22 cellular contexts compared by ENCODE assay signal in genomic region chr1:154256666-154257065, GRCh38. TPM values are rescaled to one million over a fixed set of nuclear protein-coding genes. Genes with fewer than 3 reads are reported as not detected.
DNase-seq lines count a peak whose midpoint lies in the region; ATAC-seq and TF ChIP-seq lines count a peak whose summit lies in the region.
"Had no signal": no experiment of that assay in that cellular context is flagged by ENCODE, and none has a peak within 500 bp of the region (broad histone marks: within the 10 kb centered on the region; RNA-seq: fewer than 3 reads in every experiment).

No MANE protein-coding gene starts in this region.

- CTCF ChIA-PET in CD4-positive, alpha-beta T cell (lab: Charles Lee): no interaction called here

- no peaks in the 10 kb centered on the region for H3K4me1 Mint-ChIP-seq in CD4-positive, alpha-beta T cell (ENCODE audit: low read depth)
- no peaks in the 10 kb centered on the region for H3K4me1 Mint-ChIP-seq in activated T-helper 2 cell treated with anti-CD3 and anti-CD28 coated beads, Interferon-gamma antibody, Interleukin-2, Interleukin-4, amounts not matched to agents 10 μg/mL and 5 μg/mL and 100 μg/mL, durations not matched to agents 14 hours and 24 hours and 36 hours (ENCODE audit: low read depth)

- no peak overlapping the region for H3K14ac ChIP-seq in mesenchymal stem cell (ENCODE audit: low read length in 2 of 2)

- peaks cover 42% of the 10 kb centered on the region; the same call in 1 of the 2 replicates for H3K79me2 ChIP-seq in MM.1S (ENCODE audit: low read length)

- no peak overlapping the region for H2AK5ac ChIP-seq in mesenchymal stem cell (ENCODE audit: low read length, severe bottlenecking)

- peaks cover 25% of the 10 kb centered on the region for H3K79me1 ChIP-seq in mesenchymal stem cell (replicated peaks; ENCODE audit: low read length, poor library complexity, severe bottlenecking)

- no peak overlapping the region for H2BK5ac ChIP-seq in mesenchymal stem cell (ENCODE audit: low read depth, low read length, poor library complexity, severe bottlenecking)

- peaks cover 99% of the 10 kb centered on the region for H3K36me3 Mint-ChIP-seq in CD4-positive, alpha-beta T cell (ENCODE audit: low read depth)
- H3K36me3 Mint-ChIP-seq in activated T-helper 2 cell treated with anti-CD3 and anti-CD28 coated beads, Interferon-gamma antibody, Interleukin-2, Interleukin-4, amounts not matched to agents 10 μg/mL and 5 μg/mL and 100 μg/mL, durations not matched to agents 14 hours and 24 hours and 36 hours (ENCODE audit: low read depth): peaks cover 80% of the 10 kb centered on the region

- H3K4me3 ChIP-seq in mesenchymal stem cell (ENCODE audit: insufficient read depth in 1 of 2, low read depth in 1 of 2, low read length in 2 of 2) (no peak overlapping the region), MM.1S (ENCODE audit: low read length) (no peak overlapping the region)
- H3K4me3 ChIP-seq: BLaER1 treated with 17β-estradiol and CSF1 and Interleukin-3, amounts not matched to agents 10 nM and 100 nM had no signal

- no peak for ATAC-seq in CD4-positive, alpha-beta T cell (ENCODE audit: poor library complexity)
- ATAC-seq: PC-3 had no signal

- no peak overlapping the region for H3K23ac ChIP-seq in mesenchymal stem cell (ENCODE audit: low read length in 2 of 2)

- no peak overlapping the region for H2AFZ ChIP-seq in mesenchymal stem cell (ENCODE audit: low read depth, low read length)
- H2AFZ ChIP-seq in MM.1S (ENCODE audit: low read length): no peak overlapping the region

- H3K27me3 ChIP-seq in CD4-positive, alpha-beta T cell (ENCODE audit: control insufficient read depth, insufficient read depth, low read length): no peaks in the 10 kb centered on the region
- H3K27me3 ChIP-seq in mesenchymal stem cell (ENCODE audit: control insufficient read depth in 1 of 2, insufficient read depth in 1 of 2, low read length in 2 of 2) (no peaks in the 10 kb centered on the region), MM.1S (replicated peaks; ENCODE audit: insufficient read depth, low read length) (no peaks in the 10 kb centered on the region)
- H3K27me3 ChIP-seq: BLaER1 treated with 17β-estradiol and CSF1 and Interleukin-3, amounts not matched to agents 10 nM and 100 nM had no signal

- H4K20me1 ChIP-seq in MM.1S (ENCODE audit: insufficient read depth, low read length): 0 out of 2 replicates have a peak, but pooled peaks cover 10% of the 10 kb centered on the region

- no peaks in the 10 kb centered on the region for H3K27me3 Mint-ChIP-seq in CD4-positive, alpha-beta T cell
- no peaks in the 10 kb centered on the region for H3K27me3 Mint-ChIP-seq in activated T-helper 2 cell treated with anti-CD3 and anti-CD28 coated beads, Interferon-gamma antibody, Interleukin-2, Interleukin-4, amounts not matched to agents 10 μg/mL and 5 μg/mL and 100 μg/mL, durations not matched to agents 14 hours and 24 hours and 36 hours (ENCODE audit: low read depth)

- H3K4ac ChIP-seq in mesenchymal stem cell (ENCODE audit: low read depth in 1 of 2, low read length in 2 of 2): no peak overlapping the region

- no peak overlapping the region for H3K27ac ChIP-seq in CD4-positive, alpha-beta T cell (ENCODE audit: low read depth, low read length)
- H3K27ac ChIP-seq in mesenchymal stem cell (ENCODE audit: low read length, poor library complexity, severe bottlenecking) (no peak overlapping the region), MM.1S (ENCODE audit: low read length) (no peak overlapping the region)
- H3K27ac ChIP-seq: BLaER1 treated with 17β-estradiol and CSF1 and Interleukin-3, amounts not matched to agents 10 nM and 100 nM had no signal

- intact Hi-C loops in CD4-positive, alpha-beta T cell (cut with DNase I, micrococcal nuclease): no loop called here
- intact Hi-C loops in activated T-helper 2 cell treated with anti-CD3 and anti-CD28 coated beads, Interferon-gamma antibody, Interleukin-2, Interleukin-4, amounts not matched to agents 10 μg/mL and 5 μg/mL and 100 μg/mL, durations not matched to agents 14 hours and 24 hours and 36 hours (cut with micrococcal nuclease): no loop called here

- H3K9me3 Mint-ChIP-seq in CD4-positive, alpha-beta T cell: no peaks in the 10 kb centered on the region
- no peaks in the 10 kb centered on the region for H3K9me3 Mint-ChIP-seq in activated T-helper 2 cell treated with anti-CD3 and anti-CD28 coated beads, Interferon-gamma antibody, Interleukin-2, Interleukin-4, amounts not matched to agents 10 μg/mL and 5 μg/mL and 100 μg/mL, durations not matched to agents 14 hours and 24 hours and 36 hours

- POLR2A ChIA-PET in CD4-positive, alpha-beta T cell (lab: Charles Lee): interaction anchor here (1.5 kb wide), 1 partner anchor 9 kb away, joined by 5 read pairs; no protein-coding TSS in a partner anchor

- no peaks in the 10 kb centered on the region for H3K4me1 ChIP-seq in mesenchymal stem cell (ENCODE audit: control insufficient read depth, insufficient read depth, low read depth, low read length)
- no peaks in the 10 kb centered on the region for H3K4me1 ChIP-seq in MM.1S (ENCODE audit: low read length)
- H3K4me1 ChIP-seq: BLaER1 treated with 17β-estradiol and CSF1 and Interleukin-3, amounts not matched to agents 10 nM and 100 nM had no signal

- no peak overlapping the region for H4K8ac ChIP-seq in mesenchymal stem cell (ENCODE audit: low read length)

- no peak for TF ChIP-seq CTCF in CD4-positive, alpha-beta T cell (IDR thresholded peaks at IDR 0.05)
- no peak for TF ChIP-seq CTCF in MM.1S (IDR thresholded peaks at IDR 0.05; ENCODE audit: low read length)

- no peak overlapping the region for H3K4me2 ChIP-seq in mesenchymal stem cell (ENCODE audit: low read length, poor library complexity, severe bottlenecking)
- no peak overlapping the region for H3K4me2 ChIP-seq in MM.1S (ENCODE audit: low read depth, low read length)
- H3K4me2 ChIP-seq: BLaER1 treated with 17β-estradiol and CSF1 and Interleukin-3, amounts not matched to agents 10 nM and 100 nM; SK-N-SH had no signal

- H4K91ac ChIP-seq in mesenchymal stem cell (ENCODE audit: low read length): no peak overlapping the region

- no peak for DNase-seq in CD4-positive, alpha-beta T cell
- peak; percentile 14 for DNase-seq in GM04503 (ENCODE audit: low read depth)
- no peak for DNase-seq in activated T-helper 2 cell treated with anti-CD3 and anti-CD28 coated beads, Interferon-gamma antibody, Interleukin-2, Interleukin-4, amounts not matched to agents 10 μg/mL and 5 μg/mL and 100 μg/mL, durations not matched to agents 14 hours and 24 hours and 36 hours (ENCODE audit: low spot score)
- DNase-seq in mesenchymal stem cell: no peak
- no peak for DNase-seq in SKM-1 treated with dmso at 0.1 percent for 144 hours (lab: John Stamatoyannopoulos, UW; ENCODE audit: unreplicated experiment)
- no peak for DNase-seq in MV-4-11 (lab: John Stamatoyannopoulos, UW)
- DNase-seq in MM.1S: no peak
- DNase-seq: COR-L47, GF-D8, GOT3, KBM-7, NCI-H1417, NCI-H187, NCI-H226, NCI-H524, PC-3, RPMI8226, SHP77 treated with DMSO at 0.1 percent for 48 hours, SK-N-SH had no signal

- H3K36me3 ChIP-seq in mesenchymal stem cell (ENCODE audit: control insufficient read depth in 1 of 2, insufficient read depth in 2 of 2, low read depth in 1 of 2, low read length in 2 of 2) (peaks cover 69 to 99% of the 10 kb centered on the region in 2 experiments), MM.1S (replicated peaks; ENCODE audit: insufficient read depth, low read length) (peaks cover 70% of the 10 kb centered on the region)

- H3K4me3 Mint-ChIP-seq in CD4-positive, alpha-beta T cell: no peak overlapping the region
- H3K4me3 Mint-ChIP-seq in activated T-helper 2 cell treated with anti-CD3 and anti-CD28 coated beads, Interferon-gamma antibody, Interleukin-2, Interleukin-4, amounts not matched to agents 10 μg/mL and 5 μg/mL and 100 μg/mL, durations not matched to agents 14 hours and 24 hours and 36 hours (ENCODE audit: low read depth): no peak overlapping the region

- H3K18ac ChIP-seq in mesenchymal stem cell (ENCODE audit: low read depth in 1 of 2, low read length in 2 of 2): no peak overlapping the region

- no peaks in the 10 kb centered on the region for H3K9me2 ChIP-seq in MM.1S (replicated peaks; ENCODE audit: insufficient read depth, low read length)
- H3K9me2 ChIP-seq: SK-N-SH had no signal

- H3K27ac Mint-ChIP-seq in CD4-positive, alpha-beta T cell: peak overlapping the region; percentile 18
- H3K27ac Mint-ChIP-seq in activated T-helper 2 cell treated with anti-CD3 and anti-CD28 coated beads, Interferon-gamma antibody, Interleukin-2, Interleukin-4, amounts not matched to agents 10 μg/mL and 5 μg/mL and 100 μg/mL, durations not matched to agents 14 hours and 24 hours and 36 hours: peak overlapping the region; percentile 4

- no peak overlapping the region for H2BK120ac ChIP-seq in mesenchymal stem cell (ENCODE audit: low read depth, low read length)

- H3F3A ChIP-seq in MM.1S (ENCODE audit: insufficient read depth, low read length): 0 out of 2 replicates have a peak, but pooled peaks cover 3% of the 10 kb centered on the region

- H2BK15ac ChIP-seq in mesenchymal stem cell (ENCODE audit: low read depth, poor library complexity, severe bottlenecking): no peak overlapping the region

- H2BK12ac ChIP-seq in mesenchymal stem cell (ENCODE audit: low read length in 2 of 2): no peak overlapping the region

- H3K9me3 ChIP-seq in CD4-positive, alpha-beta T cell (ENCODE audit: control insufficient read depth, low read length): no peaks in the 10 kb centered on the region
- H3K9me3 ChIP-seq in mesenchymal stem cell (ENCODE audit: control insufficient read depth, low read length) (no peaks in the 10 kb centered on the region), MM.1S (replicated peaks; ENCODE audit: insufficient read depth, low read length) (no peaks in the 10 kb centered on the region)
- H3K9me3 ChIP-seq: BLaER1 treated with 17β-estradiol and CSF1 and Interleukin-3, amounts not matched to agents 10 nM and 100 nM; SK-N-SH had no signal

- H3K9ac ChIP-seq in mesenchymal stem cell (ENCODE audit: low read length) (peak overlapping the region; percentile 57), MM.1S (ENCODE audit: low read length) (no peak overlapping the region)
- H3K9ac ChIP-seq: SK-N-SH had no signal

RNA-seq across cellular contexts. Expression of gene HAX1, which starts 15.8 kb away (rescaled TPM):
- total RNA-seq in CD4-positive, alpha-beta T cell: 10 to 100 TPM; 57.5 to 62.5 TPM
- 112 and 113 TPM in 2 replicates for total RNA-seq in activated T-helper 2 cell treated with anti-CD3 and anti-CD28 coated beads, Interferon-gamma antibody, Interleukin-2, Interleukin-4, amounts not matched to agents 10 μg/mL and 5 μg/mL and 100 μg/mL, durations not matched to agents 14 hours and 24 hours and 36 hours
- 83.7 TPM for polyA plus RNA-seq in mesenchymal stem cell (2013, experiment 1 of 2)
- polyA plus RNA-seq in mesenchymal stem cell (2013, experiment 2 of 2): 81.9 TPM

RNA-seq across cellular contexts. Expression of gene UBAP2L, which starts 35.9 kb away (rescaled TPM):
- total RNA-seq in CD4-positive, alpha-beta T cell: 100 to 1,000 TPM; 224 to 234 TPM
- 259 and 263 TPM in 2 replicates for total RNA-seq in activated T-helper 2 cell treated with anti-CD3 and anti-CD28 coated beads, Interferon-gamma antibody, Interleukin-2, Interleukin-4, amounts not matched to agents 10 μg/mL and 5 μg/mL and 100 μg/mL, durations not matched to agents 14 hours and 24 hours and 36 hours
- polyA plus RNA-seq in mesenchymal stem cell (2013, experiment 1 of 2): 174 TPM
- 166 TPM for polyA plus RNA-seq in mesenchymal stem cell (2013, experiment 2 of 2)

RNA-seq across cellular contexts. Expression of gene CFAP141, which starts 50.5 kb away (rescaled TPM):
- not detected for total RNA-seq in CD4-positive, alpha-beta T cell
- total RNA-seq in activated T-helper 2 cell treated with anti-CD3 and anti-CD28 coated beads, Interferon-gamma antibody, Interleukin-2, Interleukin-4, amounts not matched to agents 10 μg/mL and 5 μg/mL and 100 μg/mL, durations not matched to agents 14 hours and 24 hours and 36 hours: not detected in 2 replicates
- not detected for polyA plus RNA-seq in mesenchymal stem cell (2013, experiment 1 of 2)
- not detected for polyA plus RNA-seq in mesenchymal stem cell (2013, experiment 2 of 2)
- total RNA-seq: A673, Daoy, PC-3 had no signal
- polyA plus RNA-seq: SK-N-SH had no signal
